In the genomic region with DNA sequence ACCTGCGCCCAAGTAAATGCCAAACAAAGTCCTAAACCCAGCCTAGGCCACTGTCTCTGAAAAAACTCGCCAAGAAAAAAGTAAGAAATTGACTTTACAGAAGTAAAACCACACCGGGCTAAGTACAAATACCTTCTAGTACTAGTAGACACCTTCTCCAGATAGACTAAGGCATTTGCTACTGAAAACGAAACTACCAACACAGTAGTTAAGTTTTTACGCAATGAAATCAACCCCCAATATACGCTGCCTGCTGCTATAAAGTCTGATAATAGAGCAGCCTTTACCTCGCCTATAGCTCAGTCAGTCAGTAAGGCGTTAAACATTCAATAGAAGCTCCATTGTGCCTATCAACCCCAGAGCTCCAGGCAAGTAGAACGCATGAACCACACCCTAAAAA, we compare ENCODE assay signal across 8 cellular contexts.
DNase-seq lines count a peak whose midpoint lies in the region; ATAC-seq and TF ChIP-seq lines count a peak whose summit lies in the region.
"Not testable (repeated sequence)": the region's sequence is repeated elsewhere in the genome, so short reads cannot be mapped to it uniquely, and the experiment has no call there.

No MANE protein-coding gene starts in this region.

- no CpG with 5 or more reads among the region's 9 CpGs for WGBS in mesendoderm (ENCODE audit: extremely low coverage, insufficient coverage, low lambda C conversion rate)

- peak overlapping the region; percentile 17 for H3K56ac ChIP-seq in mesendoderm (ENCODE audit: low read length)

- H2BK5ac ChIP-seq in mesendoderm (ENCODE audit: low read length): not testable (repeated sequence)

- H4K8ac ChIP-seq in mesendoderm (ENCODE audit: low read depth, low read length): not testable (repeated sequence)

- not testable (repeated sequence) for H4K5ac ChIP-seq in mesendoderm (ENCODE audit: low read length)

- peak overlapping the region; percentile 82 to 96 (median 94) for H3K27ac Mint-ChIP-seq in CD4-positive, CD25-positive, alpha-beta regulatory T cell
- peak overlapping the region; percentile 45; the same call in 1 of the 2 replicates for H3K27ac Mint-ChIP-seq in GM23338
- peak overlapping the region; percentile 78 for H3K27ac Mint-ChIP-seq in activated CD4-positive, alpha-beta T cell treated with anti-CD3 and anti-CD28 coated beads, Interleukin-2, amount 10 ng/mL, durations not matched to agents 7 days and 5 days
- peak overlapping the region; percentile 74 for H3K27ac Mint-ChIP-seq in activated T-cell treated with anti-CD3 and anti-CD28 coated beads, Interleukin-2, amount 50 U/mL, for 72 hours
- H3K27ac Mint-ChIP-seq in stimulated activated effector memory CD8-positive, alpha-beta T cell treated with anti-CD3 and anti-CD28 coated beads, Interleukin-12 subunit alpha, Interleukin-12 subunit beta, amount 100 ng/mL, for 72 hours: peak overlapping the region; percentile 87

- H2BK120ac ChIP-seq in mesendoderm (ENCODE audit: low read depth, low read length): not testable (repeated sequence)

- not testable (repeated sequence) for TF ChIP-seq CTCF in GM23338 (conservative IDR thresholded peaks at IDR 0.05; ENCODE audit: low read depth in 2 of 2); OCI-LY3 (IDR thresholded peaks at IDR 0.05; ENCODE audit: low read depth, low read length)

- H3K18ac ChIP-seq in mesendoderm (ENCODE audit: low read length): not testable (repeated sequence)

- H3K9me2 ChIP-seq in GM23338 (ENCODE audit: insufficient read depth): not testable (repeated sequence)

- CTCF ChIA-PET in activated CD4-positive, alpha-beta T cell treated with anti-CD3 and anti-CD28 coated beads, Interleukin-2, amount 10 ng/mL, durations not matched to agents 7 days and 5 days (lab: Charles Lee): not testable (repeated sequence)

- H3K9ac ChIP-seq in OCI-LY3 (ENCODE audit: low read length); mesendoderm (ENCODE audit: low read length): not testable (repeated sequence)

- peak in 2 of 3 donors; percentile 9 to 41 for DNase-seq in CD4-positive, CD25-positive, alpha-beta regulatory T cell
- DNase-seq in GM23338 (ENCODE audit: low spot score); activated CD4-positive, alpha-beta T cell treated with anti-CD3 and anti-CD28 coated beads, Interleukin-2, amount 10 ng/mL, durations not matched to agents 7 days and 5 days; activated T-cell treated with anti-CD3 and anti-CD28 coated beads, Interleukin-2, amount 50 U/mL, for 72 hours; effector memory CD4-positive, alpha-beta T cell; mesendoderm; stimulated activated effector memory CD8-positive, alpha-beta T cell treated with anti-CD3 and anti-CD28 coated beads, Interleukin-12 subunit alpha, Interleukin-12 subunit beta, amount 100 ng/mL, for 72 hours (ENCODE audit: low spot score in 2 of 2): not testable (repeated sequence)

- peak overlapping the region; percentile 79 for H3K27ac ChIP-seq in CD4-positive, CD25-positive, alpha-beta regulatory T cell (ENCODE audit: insufficient read depth, low read length, poor library complexity, severe bottlenecking)
- not testable (repeated sequence) for H3K27ac ChIP-seq in GM23338 (ENCODE audit: low read depth); OCI-LY3 (ENCODE audit: low read length); mesendoderm (ENCODE audit: low read depth, low read length)
- peak overlapping the region; percentile 61 for H3K27ac ChIP-seq in effector memory CD4-positive, alpha-beta T cell (ENCODE audit: insufficient read depth, low read length, poor library complexity, severe bottlenecking)

- H3K36me3 Mint-ChIP-seq in CD4-positive, CD25-positive, alpha-beta regulatory T cell; GM23338 (ENCODE audit: low read depth); activated CD4-positive, alpha-beta T cell treated with anti-CD3 and anti-CD28 coated beads, Interleukin-2, amount 10 ng/mL, durations not matched to agents 7 days and 5 days (ENCODE audit: low read depth); activated T-cell treated with anti-CD3 and anti-CD28 coated beads, Interleukin-2, amount 50 U/mL, for 72 hours (ENCODE audit: insufficient read depth in 2 of 2); stimulated activated effector memory CD8-positive, alpha-beta T cell treated with anti-CD3 and anti-CD28 coated beads, Interleukin-12 subunit alpha, Interleukin-12 subunit beta, amount 100 ng/mL, for 72 hours: not testable (repeated sequence)

- H3K9me3 Mint-ChIP-seq in CD4-positive, CD25-positive, alpha-beta regulatory T cell; GM23338; activated CD4-positive, alpha-beta T cell treated with anti-CD3 and anti-CD28 coated beads, Interleukin-2, amount 10 ng/mL, durations not matched to agents 7 days and 5 days; activated T-cell treated with anti-CD3 and anti-CD28 coated beads, Interleukin-2, amount 50 U/mL, for 72 hours; stimulated activated effector memory CD8-positive, alpha-beta T cell treated with anti-CD3 and anti-CD28 coated beads, Interleukin-12 subunit alpha, Interleukin-12 subunit beta, amount 100 ng/mL, for 72 hours: not testable (repeated sequence)

- peak overlapping the region; percentile 72 for H3K4me3 ChIP-seq in CD4-positive, CD25-positive, alpha-beta regulatory T cell (ENCODE audit: low read depth, low read length)
- H3K4me3 ChIP-seq in GM23338; effector memory CD4-positive, alpha-beta T cell (ENCODE audit: insufficient read depth, low read depth, low read length, poor library complexity, severe bottlenecking); mesendoderm (ENCODE audit: low read length): not testable (repeated sequence)
- peak overlapping the region; percentile 71 for H3K4me3 ChIP-seq in OCI-LY3 (ENCODE audit: low read length)

- not testable (repeated sequence) for H3K4ac ChIP-seq in mesendoderm (ENCODE audit: low read depth, low read length)

- H2AFZ ChIP-seq in GM23338: not testable (repeated sequence)
- peak overlapping the region; percentile 83 for H2AFZ ChIP-seq in OCI-LY3 (ENCODE audit: low read depth, low read length)

- not testable (repeated sequence) for H3K4me2 ChIP-seq in GM23338; mesendoderm (ENCODE audit: low read length)
- peak overlapping the region; percentile 68 for H3K4me2 ChIP-seq in OCI-LY3 (ENCODE audit: low read length)

- not testable (repeated sequence) for H4K20me1 ChIP-seq in GM23338 (replicated peaks; ENCODE audit: insufficient read depth); OCI-LY3 (ENCODE audit: insufficient read depth, low read length)

- H3K36me3 ChIP-seq in CD4-positive, CD25-positive, alpha-beta regulatory T cell (ENCODE audit: control insufficient read depth, insufficient read depth, low read length); GM23338 (ENCODE audit: insufficient read depth); OCI-LY3 (replicated peaks; ENCODE audit: low read depth, low read length); effector memory CD4-positive, alpha-beta T cell (ENCODE audit: control insufficient read depth, insufficient read depth, low read length); mesendoderm (ENCODE audit: control insufficient read depth, insufficient read depth, low read length): not testable (repeated sequence)

- not testable (repeated sequence) for H3K79me1 ChIP-seq in mesendoderm (ENCODE audit: low read length)

- H3K79me2 ChIP-seq in GM23338 (replicated peaks; ENCODE audit: insufficient read depth); OCI-LY3 (ENCODE audit: low read length); mesendoderm (ENCODE audit: control insufficient read depth, insufficient read depth, low read length): not testable (repeated sequence)

- H3K4me3 Mint-ChIP-seq in CD4-positive, CD25-positive, alpha-beta regulatory T cell: peak overlapping the region; percentile 85 to 94 (median 86)
- not testable (repeated sequence) for H3K4me3 Mint-ChIP-seq in GM23338; activated CD4-positive, alpha-beta T cell treated with anti-CD3 and anti-CD28 coated beads, Interleukin-2, amount 10 ng/mL, durations not matched to agents 7 days and 5 days
- peak overlapping the region; percentile 43 to 87 for H3K4me3 Mint-ChIP-seq in activated T-cell treated with anti-CD3 and anti-CD28 coated beads, Interleukin-2, amount 50 U/mL, for 72 hours
- H3K4me3 Mint-ChIP-seq in stimulated activated effector memory CD8-positive, alpha-beta T cell treated with anti-CD3 and anti-CD28 coated beads, Interleukin-12 subunit alpha, Interleukin-12 subunit beta, amount 100 ng/mL, for 72 hours: peak overlapping the region; percentile 64

- POLR2A ChIA-PET in activated CD4-positive, alpha-beta T cell treated with anti-CD3 and anti-CD28 coated beads, Interleukin-2, amount 10 ng/mL, durations not matched to agents 7 days and 5 days (lab: Charles Lee): not testable (repeated sequence)

- not testable (repeated sequence) for H3K27me3 Mint-ChIP-seq in CD4-positive, CD25-positive, alpha-beta regulatory T cell; GM23338 (ENCODE audit: insufficient read depth, low read depth, poor library complexity); activated CD4-positive, alpha-beta T cell treated with anti-CD3 and anti-CD28 coated beads, Interleukin-2, amount 10 ng/mL, durations not matched to agents 7 days and 5 days; activated T-cell treated with anti-CD3 and anti-CD28 coated beads, Interleukin-2, amount 50 U/mL, for 72 hours (ENCODE audit: low read depth)

- H2BK15ac ChIP-seq in mesendoderm (replicated peaks; ENCODE audit: low read depth): not testable (repeated sequence)

- peaks cover 3 to 23% (median 11%) of the 10 kb centered on the region in 4 donors for H3K4me1 Mint-ChIP-seq in CD4-positive, CD25-positive, alpha-beta regulatory T cell
- H3K4me1 Mint-ChIP-seq in GM23338: peaks cover 42% of the 10 kb centered on the region
- not testable (repeated sequence) for H3K4me1 Mint-ChIP-seq in activated CD4-positive, alpha-beta T cell treated with anti-CD3 and anti-CD28 coated beads, Interleukin-2, amount 10 ng/mL, durations not matched to agents 7 days and 5 days
- H3K4me1 Mint-ChIP-seq in activated T-cell treated with anti-CD3 and anti-CD28 coated beads, Interleukin-2, amount 50 U/mL, for 72 hours (ENCODE audit: low read depth): peaks cover 14% of the 10 kb centered on the region
- peaks cover 13% of the 10 kb centered on the region for H3K4me1 Mint-ChIP-seq in stimulated activated effector memory CD8-positive, alpha-beta T cell treated with anti-CD3 and anti-CD28 coated beads, Interleukin-12 subunit alpha, Interleukin-12 subunit beta, amount 100 ng/mL, for 72 hours

- not testable (repeated sequence) for ATAC-seq in CD4-positive, CD25-positive, alpha-beta regulatory T cell (ENCODE audit: low read depth in 2 of 2); GM23338; activated T-cell treated with anti-CD3 and anti-CD28 coated beads, Interleukin-2, amount 50 U/mL, for 72 hours (replicated peaks in 1 of 2); stimulated activated effector memory CD8-positive, alpha-beta T cell treated with anti-CD3 and anti-CD28 coated beads, Interleukin-12 subunit alpha, Interleukin-12 subunit beta, amount 100 ng/mL, for 72 hours

- not testable (repeated sequence) for H3F3A ChIP-seq in GM23338 (replicated peaks; ENCODE audit: low read depth)

- not testable (repeated sequence) for H3K23ac ChIP-seq in mesendoderm (ENCODE audit: low read length)

- not testable (repeated sequence) for H3K27me3 ChIP-seq in CD4-positive, CD25-positive, alpha-beta regulatory T cell (ENCODE audit: control insufficient read depth, insufficient read depth, low read length); GM23338 (ENCODE audit: insufficient read depth); OCI-LY3 (ENCODE audit: low read depth, low read length); effector memory CD4-positive, alpha-beta T cell (replicated peaks; ENCODE audit: control insufficient read depth, insufficient read depth, low read length, poor library complexity, severe bottlenecking); mesendoderm (ENCODE audit: insufficient read depth, low read length, poor library complexity)

- not testable (repeated sequence) for H3K4me1 ChIP-seq in CD4-positive, CD25-positive, alpha-beta regulatory T cell (ENCODE audit: control insufficient read depth, insufficient read depth, low read length, poor library complexity, severe bottlenecking); GM23338 (ENCODE audit: insufficient read depth); OCI-LY3 (ENCODE audit: low read length); effector memory CD4-positive, alpha-beta T cell (ENCODE audit: control insufficient read depth, insufficient read depth, low read length, poor library complexity, severe bottlenecking); mesendoderm (ENCODE audit: control insufficient read depth, low read depth, low read length)

- H2AK5ac ChIP-seq in mesendoderm (ENCODE audit: low read length): not testable (repeated sequence)

- not testable (repeated sequence) for H3K9me3 ChIP-seq in CD4-positive, CD25-positive, alpha-beta regulatory T cell (ENCODE audit: control insufficient read depth in 2 of 2, low read length in 2 of 2); OCI-LY3 (ENCODE audit: insufficient read depth, low read length); effector memory CD4-positive, alpha-beta T cell (ENCODE audit: control insufficient read depth, low read length)
